In the genomic region with DNA sequence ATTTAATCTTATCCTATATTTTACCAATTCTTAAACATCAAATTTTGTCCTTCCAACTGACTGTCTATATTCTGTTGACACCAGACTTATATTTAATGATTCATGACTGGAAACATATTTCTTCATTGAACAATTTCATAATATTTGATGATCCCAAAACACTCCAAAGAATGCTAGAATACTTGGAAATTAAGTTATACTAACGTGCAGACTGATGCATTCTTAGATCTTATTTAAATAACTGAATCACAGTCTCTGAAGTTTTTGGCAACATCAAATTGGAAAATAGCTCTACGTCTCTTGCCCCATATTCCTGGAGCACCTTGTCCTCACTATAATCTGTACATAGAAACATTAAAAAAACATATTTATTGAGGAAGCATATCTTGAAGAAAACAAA, we compare ENCODE assay signal across 1 cellular context.
TF ChIP-seq lines count a peak whose summit lies in the region.

No MANE protein-coding gene starts in this region.

TF ChIP-seq in A549, 52 proteins besides CTCF, POLR2A, EP300 and RAD21 (continued from another document):
- TF ChIP-seq, protein P1, sequence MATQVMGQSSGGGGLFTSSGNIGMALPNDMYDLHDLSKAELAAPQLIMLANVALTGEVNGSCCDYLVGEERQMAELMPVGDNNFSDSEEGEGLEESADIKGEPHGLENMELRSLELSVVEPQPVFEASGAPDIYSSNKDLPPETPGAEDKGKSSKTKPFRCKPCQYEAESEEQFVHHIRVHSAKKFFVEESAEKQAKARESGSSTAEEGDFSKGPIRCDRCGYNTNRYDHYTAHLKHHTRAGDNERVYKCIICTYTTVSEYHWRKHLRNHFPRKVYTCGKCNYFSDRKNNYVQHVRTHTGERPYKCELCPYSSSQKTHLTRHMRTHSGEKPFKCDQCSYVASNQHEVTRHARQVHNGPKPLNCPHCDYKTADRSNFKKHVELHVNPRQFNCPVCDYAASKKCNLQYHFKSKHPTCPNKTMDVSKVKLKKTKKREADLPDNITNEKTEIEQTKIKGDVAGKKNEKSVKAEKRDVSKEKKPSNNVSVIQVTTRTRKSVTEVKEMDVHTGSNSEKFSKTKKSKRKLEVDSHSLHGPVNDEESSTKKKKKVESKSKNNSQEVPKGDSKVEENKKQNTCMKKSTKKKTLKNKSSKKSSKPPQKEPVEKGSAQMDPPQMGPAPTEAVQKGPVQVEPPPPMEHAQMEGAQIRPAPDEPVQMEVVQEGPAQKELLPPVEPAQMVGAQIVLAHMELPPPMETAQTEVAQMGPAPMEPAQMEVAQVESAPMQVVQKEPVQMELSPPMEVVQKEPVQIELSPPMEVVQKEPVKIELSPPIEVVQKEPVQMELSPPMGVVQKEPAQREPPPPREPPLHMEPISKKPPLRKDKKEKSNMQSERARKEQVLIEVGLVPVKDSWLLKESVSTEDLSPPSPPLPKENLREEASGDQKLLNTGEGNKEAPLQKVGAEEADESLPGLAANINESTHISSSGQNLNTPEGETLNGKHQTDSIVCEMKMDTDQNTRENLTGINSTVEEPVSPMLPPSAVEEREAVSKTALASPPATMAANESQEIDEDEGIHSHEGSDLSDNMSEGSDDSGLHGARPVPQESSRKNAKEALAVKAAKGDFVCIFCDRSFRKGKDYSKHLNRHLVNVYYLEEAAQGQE (IDR thresholded peaks at IDR 0.05) = no peak
- no peak for TF ChIP-seq TFCP2L1 (CRISPR knock-in tag; IDR thresholded peaks at IDR 0.05)
- no peak for TF ChIP-seq JUNB (IDR thresholded peaks at IDR 0.05)
- no peak for TF ChIP-seq FOSL2 (IDR thresholded peaks at IDR 0.05)
- peak; percentile 46; the same call in 1 of the 2 replicates for TF ChIP-seq FOSL2 (CRISPR knock-in tag; IDR thresholded peaks at IDR 0.05)
